In the genomic region with DNA sequence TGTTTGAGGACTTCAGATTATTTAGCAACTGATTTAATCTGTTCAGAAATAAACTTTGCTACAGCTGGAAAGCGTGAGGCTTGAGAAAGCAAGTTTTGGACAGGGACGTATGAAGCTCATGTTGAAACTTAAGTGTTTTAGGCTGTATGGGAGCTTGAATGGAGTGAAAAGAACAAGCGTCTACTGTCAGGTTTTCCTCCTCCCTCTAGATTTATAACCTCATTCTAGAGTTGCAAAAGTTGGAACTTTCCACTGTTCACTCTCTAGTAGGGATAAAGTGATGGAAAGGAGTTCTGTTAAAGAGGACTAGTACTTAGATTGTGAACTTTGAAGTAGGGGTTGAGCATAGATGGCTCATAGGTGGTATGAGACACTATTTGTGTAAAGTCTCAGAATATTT, we compare ENCODE assay signal across 1 cellular context.
TF ChIP-seq lines count a peak whose summit lies in the region.

No MANE protein-coding gene starts in this region.

TF ChIP-seq in GM12878, 131 proteins besides CTCF, POLR2A, EP300 and RAD21:
- TF ChIP-seq HDGF (IDR thresholded peaks at IDR 0.05), result no peak
- TF ChIP-seq, protein P1, sequence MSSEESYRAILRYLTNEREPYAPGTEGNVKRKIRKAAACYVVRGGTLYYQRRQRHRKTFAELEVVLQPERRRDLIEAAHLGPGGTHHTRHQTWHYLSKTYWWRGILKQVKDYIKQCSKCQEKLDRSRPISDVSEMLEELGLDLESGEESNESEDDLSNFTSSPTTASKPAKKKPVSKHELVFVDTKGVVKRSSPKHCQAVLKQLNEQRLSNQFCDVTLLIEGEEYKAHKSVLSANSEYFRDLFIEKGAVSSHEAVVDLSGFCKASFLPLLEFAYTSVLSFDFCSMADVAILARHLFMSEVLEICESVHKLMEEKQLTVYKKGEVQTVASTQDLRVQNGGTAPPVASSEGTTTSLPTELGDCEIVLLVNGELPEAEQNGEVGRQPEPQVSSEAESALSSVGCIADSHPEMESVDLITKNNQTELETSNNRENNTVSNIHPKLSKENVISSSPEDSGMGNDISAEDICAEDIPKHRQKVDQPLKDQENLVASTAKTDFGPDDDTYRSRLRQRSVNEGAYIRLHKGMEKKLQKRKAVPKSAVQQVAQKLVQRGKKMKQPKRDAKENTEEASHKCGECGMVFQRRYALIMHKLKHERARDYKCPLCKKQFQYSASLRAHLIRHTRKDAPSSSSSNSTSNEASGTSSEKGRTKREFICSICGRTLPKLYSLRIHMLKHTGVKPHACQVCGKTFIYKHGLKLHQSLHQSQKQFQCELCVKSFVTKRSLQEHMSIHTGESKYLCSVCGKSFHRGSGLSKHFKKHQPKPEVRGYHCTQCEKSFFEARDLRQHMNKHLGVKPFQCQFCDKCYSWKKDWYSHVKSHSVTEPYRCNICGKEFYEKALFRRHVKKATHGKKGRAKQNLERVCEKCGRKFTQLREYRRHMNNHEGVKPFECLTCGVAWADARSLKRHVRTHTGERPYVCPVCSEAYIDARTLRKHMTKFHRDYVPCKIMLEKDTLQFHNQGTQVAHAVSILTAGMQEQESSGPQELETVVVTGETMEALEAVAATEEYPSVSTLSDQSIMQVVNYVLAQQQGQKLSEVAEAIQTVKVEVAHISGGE (CRISPR knock-in tag; IDR thresholded peaks at IDR 0.05), result no peak
- TF ChIP-seq, protein P2, sequence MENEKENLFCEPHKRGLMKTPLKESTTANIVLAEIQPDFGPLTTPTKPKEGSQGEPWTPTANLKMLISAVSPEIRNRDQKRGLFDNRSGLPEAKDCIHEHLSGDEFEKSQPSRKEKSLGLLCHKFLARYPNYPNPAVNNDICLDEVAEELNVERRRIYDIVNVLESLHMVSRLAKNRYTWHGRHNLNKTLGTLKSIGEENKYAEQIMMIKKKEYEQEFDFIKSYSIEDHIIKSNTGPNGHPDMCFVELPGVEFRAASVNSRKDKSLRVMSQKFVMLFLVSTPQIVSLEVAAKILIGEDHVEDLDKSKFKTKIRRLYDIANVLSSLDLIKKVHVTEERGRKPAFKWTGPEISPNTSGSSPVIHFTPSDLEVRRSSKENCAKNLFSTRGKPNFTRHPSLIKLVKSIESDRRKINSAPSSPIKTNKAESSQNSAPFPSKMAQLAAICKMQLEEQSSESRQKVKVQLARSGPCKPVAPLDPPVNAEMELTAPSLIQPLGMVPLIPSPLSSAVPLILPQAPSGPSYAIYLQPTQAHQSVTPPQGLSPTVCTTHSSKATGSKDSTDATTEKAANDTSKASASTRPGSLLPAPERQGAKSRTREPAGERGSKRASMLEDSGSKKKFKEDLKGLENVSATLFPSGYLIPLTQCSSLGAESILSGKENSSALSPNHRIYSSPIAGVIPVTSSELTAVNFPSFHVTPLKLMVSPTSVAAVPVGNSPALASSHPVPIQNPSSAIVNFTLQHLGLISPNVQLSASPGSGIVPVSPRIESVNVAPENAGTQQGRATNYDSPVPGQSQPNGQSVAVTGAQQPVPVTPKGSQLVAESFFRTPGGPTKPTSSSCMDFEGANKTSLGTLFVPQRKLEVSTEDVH (IDR thresholded peaks at IDR 0.05; ENCODE audit: low read depth, partially characterized antibody), result no peak
- TF ChIP-seq NBN (IDR thresholded peaks at IDR 0.05), result no peak
- TF ChIP-seq POLR2AphosphoS5 (IDR thresholded peaks at IDR 0.05; ENCODE audit: low read length), result no peak
- no peak for TF ChIP-seq IRF4 (IDR thresholded peaks at IDR 0.05; ENCODE audit: low read depth, low read length)
- TF ChIP-seq PML (IDR thresholded peaks at IDR 0.05; ENCODE audit: low read length), result 0 out of 2 replicates have a peak, but pooled peaks have one; percentile 25
- TF ChIP-seq, protein P3, sequence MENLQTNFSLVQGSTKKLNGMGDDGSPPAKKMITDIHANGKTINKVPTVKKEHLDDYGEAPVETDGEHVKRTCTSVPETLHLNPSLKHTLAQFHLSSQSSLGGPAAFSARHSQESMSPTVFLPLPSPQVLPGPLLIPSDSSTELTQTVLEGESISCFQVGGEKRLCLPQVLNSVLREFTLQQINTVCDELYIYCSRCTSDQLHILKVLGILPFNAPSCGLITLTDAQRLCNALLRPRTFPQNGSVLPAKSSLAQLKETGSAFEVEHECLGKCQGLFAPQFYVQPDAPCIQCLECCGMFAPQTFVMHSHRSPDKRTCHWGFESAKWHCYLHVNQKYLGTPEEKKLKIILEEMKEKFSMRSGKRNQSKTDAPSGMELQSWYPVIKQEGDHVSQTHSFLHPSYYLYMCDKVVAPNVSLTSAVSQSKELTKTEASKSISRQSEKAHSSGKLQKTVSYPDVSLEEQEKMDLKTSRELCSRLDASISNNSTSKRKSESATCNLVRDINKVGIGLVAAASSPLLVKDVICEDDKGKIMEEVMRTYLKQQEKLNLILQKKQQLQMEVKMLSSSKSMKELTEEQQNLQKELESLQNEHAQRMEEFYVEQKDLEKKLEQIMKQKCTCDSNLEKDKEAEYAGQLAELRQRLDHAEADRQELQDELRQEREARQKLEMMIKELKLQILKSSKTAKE (IDR thresholded peaks at IDR 0.05; ENCODE audit: low read depth, poor library complexity, severe bottlenecking), result no peak
- TF ChIP-seq IKZF2 (IDR thresholded peaks at IDR 0.05), result no peak
TF ChIP-seq in GM12878: peak in this region for 1.
